In genomic region chr20:14919473-14920157, GRCh38 we compare ENCODE assay signal across 13 cellular contexts.
A peak's percentile ranks its signal among the peaks of the same experiment; 100 is the strongest.
DNase-seq lines count a peak whose midpoint lies in the region; ATAC-seq and FAIRE-seq lines count a peak whose summit lies in the region.
"Had no signal": no experiment of that assay in that cellular context is flagged by ENCODE, and none has a peak within 500 bp of the region (broad histone marks: within the 10 kb centered on the region; RNA-seq: fewer than 3 reads in every experiment).

No MANE protein-coding gene starts in this region.

- no peaks in the 10 kb centered on the region for H3K36me3 ChIP-seq in endocrine pancreas (ENCODE audit: control insufficient read depth, insufficient read depth, low read length)

- H3K4me3 ChIP-seq in endocrine pancreas (ENCODE audit: control insufficient read depth, insufficient read depth, low read length): peak overlapping the region; percentile 15

- H3K4me1 ChIP-seq in endocrine pancreas (ENCODE audit: control insufficient read depth, insufficient read depth, low read length): peaks cover 2% of the 10 kb centered on the region

- in situ Hi-C loops in Caki2 (cut with HindIII; ENCODE audit: low pct_unique_long_range_greater_than_20kb, low sequenced_read_pairs): no loop called here

- H3K9ac ChIP-seq in endocrine pancreas (ENCODE audit: control insufficient read depth, insufficient read depth, low read length): no peak overlapping the region

- FAIRE-seq in HTR-8/SVneo (lab: Jason Lieb, UNC): no peak
- FAIRE-seq: endometrium had no signal

- H3K27me3 ChIP-seq in endocrine pancreas (ENCODE audit: control insufficient read depth, insufficient read depth, low read length): no peaks in the 10 kb centered on the region

- ATAC-seq in GM18870 (IDR thresholded peaks at IDR 0.05; ENCODE audit: unreplicated experiment): no peak

- DNase-seq in Caki2 (ENCODE audit: low read depth) (peak; percentile 38), NCI-H345 (lab: John Stamatoyannopoulos, UW) (peak; percentile 85), mucosa of gallbladder (ENCODE audit: low spot score) (peak; percentile 29), HTR-8/SVneo (ENCODE audit: insufficient read length, low spot score) (no peak), germinal center (ENCODE audit: low spot score) (no peak), OCI-M1 (lab: John Stamatoyannopoulos, UW) (no peak)
- DNase-seq: activated CD8-positive, alpha-beta memory T cell treated with anti-CD3 and anti-CD28 coated beads, Interleukin-2, amount 50 U/mL, for 48 hours; CD4-positive, CD25-positive, alpha-beta regulatory T cell; occipital lobe; stimulated activated CD8-positive, alpha-beta memory T cell treated with anti-CD3 and anti-CD28 coated beads, Interleukin-4, amount 100 ng/mL, for 48 hours had no signal

- H3K9me3 ChIP-seq in endocrine pancreas (ENCODE audit: control insufficient read depth, low read length): no peaks in the 10 kb centered on the region

Comparison
In these comparisons a context has a peak if more than half of its experiments do, and no peak if none do; other contexts are left out.
1. DNase-seq: peak in Caki2 (single experiment), NCI-H345 (single experiment) and mucosa of gallbladder (single experiment); none in HTR-8/SVneo (single experiment), germinal center (single experiment) and OCI-M1 (single experiment).